Comparison of ENCODE assay signal across 10 cellular contexts in the genomic region with DNA sequence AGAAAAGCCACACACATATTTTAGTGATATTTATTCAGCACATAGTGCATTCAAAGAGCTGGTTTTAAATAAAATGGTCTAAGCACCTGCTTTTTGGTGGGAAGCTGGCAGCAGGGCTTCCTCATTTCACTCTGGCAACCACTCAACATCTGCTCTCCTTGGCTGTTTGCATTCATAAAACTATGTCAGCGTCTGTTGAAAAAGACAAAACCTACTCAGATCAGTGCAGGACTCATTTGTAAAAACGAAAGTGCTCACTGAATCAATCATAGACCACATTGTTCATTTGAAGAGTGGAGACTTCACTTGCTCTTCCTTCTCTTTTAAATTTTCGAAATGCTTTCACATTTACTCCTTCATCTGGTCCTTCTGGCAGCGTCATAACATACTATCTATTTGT.
A peak's percentile ranks its signal among the peaks of the same experiment; 100 is the strongest.
DNase-seq lines count a peak whose midpoint lies in the region; ATAC-seq and TF ChIP-seq lines count a peak whose summit lies in the region.
"Had no signal": no experiment of that assay in that cellular context is flagged by ENCODE, and none has a peak within 500 bp of the region (broad histone marks: within the 10 kb centered on the region; RNA-seq: fewer than 3 reads in every experiment).

No MANE protein-coding gene starts in this region.

- H3K27me3 ChIP-seq in endodermal cell (ENCODE audit: control insufficient read depth, insufficient read depth, low read length, poor library complexity, severe bottlenecking) = no peaks in the 10 kb centered on the region

- H3K4me1 Mint-ChIP-seq in memory B cell (peaks cover 15% of the 10 kb centered on the region), endodermal cell (peaks cover 33% of the 10 kb centered on the region)

- peak; percentile 7 for DNase-seq in activated CD4-positive, alpha-beta T cell treated with anti-CD3 and anti-CD28 coated beads for 48 hours
- no peak for DNase-seq in activated CD4-positive, alpha-beta T cell treated with anti-CD3 and anti-CD28 coated beads for 1 hour
- DNase-seq in memory B cell (ENCODE audit: low spot score in 2 of 2) = no peak
- DNase-seq in endodermal cell = no peak
- DNase-seq in COR-L47 (lab: John Stamatoyannopoulos, UW) = no peak
- DNase-seq in NCI-H1436 (lab: John Stamatoyannopoulos, UW) = no peak
- DNase-seq: NCI-H345 had no signal

- H3K36me3 Mint-ChIP-seq in memory B cell = no peaks in the 10 kb centered on the region
- no peaks in the 10 kb centered on the region for H3K36me3 Mint-ChIP-seq in endodermal cell (ENCODE audit: low read depth)
- H3K36me3 Mint-ChIP-seq: brain had no signal

- peaks cover 7% of the 10 kb centered on the region for H3K4me1 ChIP-seq in endodermal cell (ENCODE audit: control insufficient read depth, insufficient read depth, low read length)

- no peaks in the 10 kb centered on the region for H3K36me3 ChIP-seq in endodermal cell (ENCODE audit: control insufficient read depth, insufficient read depth, low read length)

- no peak for TF ChIP-seq CTCF in endodermal cell (conservative IDR thresholded peaks at IDR 0.05)

- H3K4me3 Mint-ChIP-seq in memory B cell (peak overlapping the region; percentile 12), endodermal cell (no peak overlapping the region)

- H3K9me3 Mint-ChIP-seq in memory B cell = no peaks in the 10 kb centered on the region
- no peaks in the 10 kb centered on the region for H3K9me3 Mint-ChIP-seq in endodermal cell

- no peaks in the 10 kb centered on the region for H3K9me3 ChIP-seq in endodermal cell (ENCODE audit: control insufficient read depth, low read length)

- H3K27me3 Mint-ChIP-seq in memory B cell (no peaks in the 10 kb centered on the region), endodermal cell (ENCODE audit: insufficient read depth) (no peaks in the 10 kb centered on the region)

- ATAC-seq in GM21528 (IDR thresholded peaks at IDR 0.05; ENCODE audit: low FRiP score, unreplicated experiment) = peak; percentile 86
- peak; percentile 87 for ATAC-seq in HG03354 (IDR thresholded peaks at IDR 0.05; ENCODE audit: poor library complexity, severe bottlenecking, unreplicated experiment)
- ATAC-seq in memory B cell (ENCODE audit: low read depth) = peak; percentile 26

- no peak overlapping the region for H3K9ac ChIP-seq in endodermal cell (ENCODE audit: extremely low read depth, low read length, poor library complexity, severe bottlenecking)

- H3K27ac Mint-ChIP-seq in memory B cell = peak overlapping the region; percentile 46
- no peak overlapping the region for H3K27ac Mint-ChIP-seq in endodermal cell

- no peak overlapping the region for H3K4me3 ChIP-seq in endodermal cell (ENCODE audit: low read length)

- H3K27ac ChIP-seq in endodermal cell (ENCODE audit: low read depth, low read length) = no peak overlapping the region

- WGBS in endodermal cell (ENCODE audit: insufficient coverage in 1 of 2, insufficient read length in 1 of 2), 2 experiments = 93 to 96% methylated on average over 2 to 4 of the region's 4 CpGs

Comparison
In these comparisons a context has a peak if more than half of its experiments do, and no peak if none do; other contexts are left out.
1. ATAC-seq: peak in every context shown above with its lines; median percentile 87 in HG03354; 86 in GM21528; 26 in memory B cell.